Comparison of ENCODE assay signal across 24 cellular contexts in the genomic region with DNA sequence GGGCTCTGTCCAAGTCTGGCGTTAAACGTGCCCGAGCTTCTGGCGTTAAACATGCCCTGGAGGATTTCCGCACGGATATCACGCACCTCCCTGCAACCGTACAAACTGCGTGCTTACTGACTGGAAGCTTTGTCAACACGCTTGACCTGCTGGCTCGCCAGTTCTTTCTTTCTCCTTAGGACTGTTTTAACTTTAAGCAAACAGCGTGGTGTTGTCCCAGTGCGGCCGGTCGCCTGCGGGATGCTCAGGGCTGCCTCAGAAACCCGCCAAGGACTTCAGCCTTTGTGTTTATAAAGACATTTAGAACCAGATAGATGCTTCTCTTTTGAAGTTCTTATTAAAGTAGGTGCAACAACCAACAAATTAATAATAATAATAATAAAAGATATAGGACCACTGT.
"Had no signal": no experiment of that assay in that cellular context is flagged by ENCODE, and none has a peak within 500 bp of the region (broad histone marks: within the 10 kb centered on the region; RNA-seq: fewer than 3 reads in every experiment).

No MANE protein-coding gene starts in this region.

- H3K36me3 ChIP-seq: MG63, SJSA1 had no signal

- H3K27ac ChIP-seq: RWPE1, SJSA1 had no signal

- H3K9me3 ChIP-seq: MG63, SJSA1, SK-N-SH had no signal

- H3K4me2 ChIP-seq: SK-N-SH had no signal

- DNase-seq: IMR-90, Karpas-422, KG1, MG63, NCI-H1092, NCI-H1105 treated with DMSO at 0.1 percent for 48 hours, NCI-H1417 treated with DMSO at 0.1 percent for 48 hours, NCI-H146, NCI-H1694 treated with DMSO at 0.1 percent for 48 hours, NCI-H1930, NCI-H2081, NCI-H2107, NCI-H2227 treated with DMSO at 0.1 percent for 48 hours, NCI-H446, NCI-H510A, NCI-H524 treated with DMSO at 0.1 percent for 48 hours, NCI-H69, NCI-H774, SHP77 treated with DMSO at 0.1 percent for 48 hours, SK-N-SH, SW 1271 had no signal

- H3K4me3 ChIP-seq: MG63, SJSA1 had no signal

- H3K9me2 ChIP-seq: SK-N-SH had no signal

- H3K9ac ChIP-seq: SK-N-SH had no signal

- ATAC-seq: Panc1 had no signal

- H3K4me1 ChIP-seq: SJSA1 had no signal

- H3K27me3 ChIP-seq: MG63, SJSA1 had no signal
